1 cellular context compared by ENCODE assay signal in genomic region chr4:94148052-94148451, GRCh38.
TF ChIP-seq lines count a peak whose summit lies in the region.
"Not testable (repeated sequence)": the region's sequence is repeated elsewhere in the genome, so short reads cannot be mapped to it uniquely, and the experiment has no call there.

No MANE protein-coding gene starts in this region.

TF ChIP-seq in HepG2, 621 proteins besides CTCF, POLR2A, EP300 and RAD21 (continues in another document):
- TF ChIP-seq, protein P1, sequence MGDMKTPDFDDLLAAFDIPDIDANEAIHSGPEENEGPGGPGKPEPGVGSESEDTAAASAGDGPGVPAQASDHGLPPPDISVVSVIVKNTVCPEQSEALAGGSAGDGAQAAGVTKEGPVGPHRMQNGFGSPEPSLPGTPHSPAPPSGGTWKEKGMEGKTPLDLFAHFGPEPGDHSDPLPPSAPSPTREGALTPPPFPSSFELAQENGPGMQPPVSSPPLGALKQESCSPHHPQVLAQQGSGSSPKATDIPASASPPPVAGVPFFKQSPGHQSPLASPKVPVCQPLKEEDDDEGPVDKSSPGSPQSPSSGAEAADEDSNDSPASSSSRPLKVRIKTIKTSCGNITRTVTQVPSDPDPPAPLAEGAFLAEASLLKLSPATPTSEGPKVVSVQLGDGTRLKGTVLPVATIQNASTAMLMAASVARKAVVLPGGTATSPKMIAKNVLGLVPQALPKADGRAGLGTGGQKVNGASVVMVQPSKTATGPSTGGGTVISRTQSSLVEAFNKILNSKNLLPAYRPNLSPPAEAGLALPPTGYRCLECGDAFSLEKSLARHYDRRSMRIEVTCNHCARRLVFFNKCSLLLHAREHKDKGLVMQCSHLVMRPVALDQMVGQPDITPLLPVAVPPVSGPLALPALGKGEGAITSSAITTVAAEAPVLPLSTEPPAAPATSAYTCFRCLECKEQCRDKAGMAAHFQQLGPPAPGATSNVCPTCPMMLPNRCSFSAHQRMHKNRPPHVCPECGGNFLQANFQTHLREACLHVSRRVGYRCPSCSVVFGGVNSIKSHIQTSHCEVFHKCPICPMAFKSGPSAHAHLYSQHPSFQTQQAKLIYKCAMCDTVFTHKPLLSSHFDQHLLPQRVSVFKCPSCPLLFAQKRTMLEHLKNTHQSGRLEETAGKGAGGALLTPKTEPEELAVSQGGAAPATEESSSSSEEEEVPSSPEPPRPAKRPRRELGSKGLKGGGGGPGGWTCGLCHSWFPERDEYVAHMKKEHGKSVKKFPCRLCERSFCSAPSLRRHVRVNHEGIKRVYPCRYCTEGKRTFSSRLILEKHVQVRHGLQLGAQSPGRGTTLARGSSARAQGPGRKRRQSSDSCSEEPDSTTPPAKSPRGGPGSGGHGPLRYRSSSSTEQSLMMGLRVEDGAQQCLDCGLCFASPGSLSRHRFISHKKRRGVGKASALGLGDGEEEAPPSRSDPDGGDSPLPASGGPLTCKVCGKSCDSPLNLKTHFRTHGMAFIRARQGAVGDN (CRISPR knock-in tag; IDR thresholded peaks at IDR 0.05): peak; percentile 58
- TF ChIP-seq ZNF792 (CRISPR knock-in tag; IDR thresholded peaks at IDR 0.05) (peak; percentile 69; the same call in 1 of the 2 replicates), SOX6 (CRISPR knock-in tag; IDR thresholded peaks at IDR 0.05) (peak; percentile 90), SP4 (CRISPR knock-in tag; IDR thresholded peaks at IDR 0.05) (peak; percentile 51; the same call in 1 of the 2 replicates), PITX1 (CRISPR knock-in tag; IDR thresholded peaks at IDR 0.05) (peak; percentile 65; the same call in 1 of the 2 replicates), NONO (CRISPR knock-in tag; conservative IDR thresholded peaks at IDR 0.05) (0 out of 2 replicates have a peak, but pooled peaks have one; percentile 24), ZNF580 (CRISPR knock-in tag; IDR thresholded peaks at IDR 0.05; ENCODE audit: borderline replicate concordance, low read depth) (peak; percentile 42; the same call in 1 of the 2 replicates), HDAC2 (CRISPR knock-in tag; IDR thresholded peaks at IDR 0.05) (peak; percentile 32; the same call in 1 of the 2 replicates), FOXO1 (CRISPR knock-in tag; IDR thresholded peaks at IDR 0.05) (peak; percentile 69; the same call in 1 of the 2 replicates), KDM5B (CRISPR knock-in tag; IDR thresholded peaks at IDR 0.05; ENCODE audit: borderline replicate concordance) (peak; percentile 72; the same call in 1 of the 2 replicates), FOXP4 (CRISPR knock-in tag; IDR thresholded peaks at IDR 0.05) (peak; percentile 81), ZNF772 (CRISPR knock-in tag; IDR thresholded peaks at IDR 0.05) (0 out of 2 replicates have a peak, but pooled peaks have one; percentile 36), ETV5 (CRISPR knock-in tag; IDR thresholded peaks at IDR 0.05; ENCODE audit: borderline replicate concordance) (peak; percentile 43; the same call in 1 of the 2 replicates), CBX5 (CRISPR knock-in tag; IDR thresholded peaks at IDR 0.05; ENCODE audit: borderline replicate concordance) (peak; percentile 40; the same call in 1 of the 2 replicates), MIER2 (CRISPR knock-in tag; IDR thresholded peaks at IDR 0.05) (peak; percentile 49; the same call in 1 of the 2 replicates), HNF1B (CRISPR knock-in tag; IDR thresholded peaks at IDR 0.05) (peak; percentile 54; the same call in 1 of the 2 replicates), ZFY (CRISPR knock-in tag; IDR thresholded peaks at IDR 0.05) (peak; percentile 39; the same call in 1 of the 2 replicates), SPEN (CRISPR knock-in tag; IDR thresholded peaks at IDR 0.05; ENCODE audit: low read depth) (0 out of 2 replicates have a peak, but pooled peaks have one; percentile 28), ARNTL (CRISPR knock-in tag; IDR thresholded peaks at IDR 0.05) (0 out of 2 replicates have a peak, but pooled peaks have one; percentile 28), SALL1 (CRISPR knock-in tag; IDR thresholded peaks at IDR 0.05) (peak; percentile 80), TARDBP (CRISPR knock-in tag; IDR thresholded peaks at IDR 0.05) (peak; percentile 61; the same call in 1 of the 2 replicates), SKI (IDR thresholded peaks at IDR 0.05; ENCODE audit: partially characterized antibody) (peak; percentile 47), ZMYM4 (CRISPR knock-in tag; IDR thresholded peaks at IDR 0.05) (peak; percentile 73), FOXA1 (CRISPR knock-in tag; IDR thresholded peaks at IDR 0.05) (peak; percentile 84), TBX2 (CRISPR knock-in tag; IDR thresholded peaks at IDR 0.05; ENCODE audit: borderline replicate concordance) (peak; percentile 48; the same call in 1 of the 2 replicates), PHF8 (CRISPR knock-in tag; IDR thresholded peaks at IDR 0.05) (0 out of 2 replicates have a peak, but pooled peaks have one; percentile 34), ZNF317 (CRISPR knock-in tag; IDR thresholded peaks at IDR 0.05) (peak; percentile 54; the same call in 1 of the 2 replicates), FOXC1 (CRISPR knock-in tag; IDR thresholded peaks at IDR 0.05; ENCODE audit: borderline replicate concordance) (peak; percentile 67; the same call in 1 of the 2 replicates), ERF (CRISPR knock-in tag; IDR thresholded peaks at IDR 0.05) (0 out of 2 replicates have a peak, but pooled peaks have one; percentile 49), ZFX (CRISPR knock-in tag; IDR thresholded peaks at IDR 0.05; ENCODE audit: low read depth) (peak; percentile 69; the same call in 1 of the 2 replicates), GABPB1 (CRISPR knock-in tag; IDR thresholded peaks at IDR 0.05) (peak; percentile 30; the same call in 1 of the 2 replicates), BHLHE40 (IDR thresholded peaks at IDR 0.05; ENCODE audit: low read length) (0 out of 2 replicates have a peak, but pooled peaks have one; percentile 16), SP5 (CRISPR knock-in tag; IDR thresholded peaks at IDR 0.05; ENCODE audit: borderline replicate concordance, low read depth) (peak; percentile 87), POGZ (CRISPR knock-in tag; IDR thresholded peaks at IDR 0.05) (peak; percentile 64; the same call in 1 of the 2 replicates), ELF3 (CRISPR knock-in tag; IDR thresholded peaks at IDR 0.05) (peak; percentile 61; the same call in 1 of the 2 replicates)
- not testable (repeated sequence) for TF ChIP-seq SOX6, NONO, FOXA1 (IDR thresholded peaks at IDR 0.05)
- TF ChIP-seq, protein P2, sequence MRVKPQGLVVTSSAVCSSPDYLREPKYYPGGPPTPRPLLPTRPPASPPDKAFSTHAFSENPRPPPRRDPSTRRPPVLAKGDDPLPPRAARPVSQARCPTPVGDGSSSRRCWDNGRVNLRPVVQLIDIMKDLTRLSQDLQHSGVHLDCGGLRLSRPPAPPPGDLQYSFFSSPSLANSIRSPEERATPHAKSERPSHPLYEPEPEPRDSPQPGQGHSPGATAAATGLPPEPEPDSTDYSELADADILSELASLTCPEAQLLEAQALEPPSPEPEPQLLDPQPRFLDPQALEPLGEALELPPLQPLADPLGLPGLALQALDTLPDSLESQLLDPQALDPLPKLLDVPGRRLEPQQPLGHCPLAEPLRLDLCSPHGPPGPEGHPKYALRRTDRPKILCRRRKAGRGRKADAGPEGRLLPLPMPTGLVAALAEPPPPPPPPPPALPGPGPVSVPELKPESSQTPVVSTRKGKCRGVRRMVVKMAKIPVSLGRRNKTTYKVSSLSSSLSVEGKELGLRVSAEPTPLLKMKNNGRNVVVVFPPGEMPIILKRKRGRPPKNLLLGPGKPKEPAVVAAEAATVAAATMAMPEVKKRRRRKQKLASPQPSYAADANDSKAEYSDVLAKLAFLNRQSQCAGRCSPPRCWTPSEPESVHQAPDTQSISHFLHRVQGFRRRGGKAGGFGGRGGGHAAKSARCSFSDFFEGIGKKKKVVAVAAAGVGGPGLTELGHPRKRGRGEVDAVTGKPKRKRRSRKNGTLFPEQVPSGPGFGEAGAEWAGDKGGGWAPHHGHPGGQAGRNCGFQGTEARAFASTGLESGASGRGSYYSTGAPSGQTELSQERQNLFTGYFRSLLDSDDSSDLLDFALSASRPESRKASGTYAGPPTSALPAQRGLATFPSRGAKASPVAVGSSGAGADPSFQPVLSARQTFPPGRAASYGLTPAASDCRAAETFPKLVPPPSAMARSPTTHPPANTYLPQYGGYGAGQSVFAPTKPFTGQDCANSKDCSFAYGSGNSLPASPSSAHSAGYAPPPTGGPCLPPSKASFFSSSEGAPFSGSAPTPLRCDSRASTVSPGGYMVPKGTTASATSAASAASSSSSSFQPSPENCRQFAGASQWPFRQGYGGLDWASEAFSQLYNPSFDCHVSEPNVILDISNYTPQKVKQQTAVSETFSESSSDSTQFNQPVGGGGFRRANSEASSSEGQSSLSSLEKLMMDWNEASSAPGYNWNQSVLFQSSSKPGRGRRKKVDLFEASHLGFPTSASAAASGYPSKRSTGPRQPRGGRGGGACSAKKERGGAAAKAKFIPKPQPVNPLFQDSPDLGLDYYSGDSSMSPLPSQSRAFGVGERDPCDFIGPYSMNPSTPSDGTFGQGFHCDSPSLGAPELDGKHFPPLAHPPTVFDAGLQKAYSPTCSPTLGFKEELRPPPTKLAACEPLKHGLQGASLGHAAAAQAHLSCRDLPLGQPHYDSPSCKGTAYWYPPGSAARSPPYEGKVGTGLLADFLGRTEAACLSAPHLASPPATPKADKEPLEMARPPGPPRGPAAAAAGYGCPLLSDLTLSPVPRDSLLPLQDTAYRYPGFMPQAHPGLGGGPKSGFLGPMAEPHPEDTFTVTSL (CRISPR knock-in tag; IDR thresholded peaks at IDR 0.05; ENCODE audit: borderline replicate concordance): peak; percentile 46; the same call in 1 of the 2 replicates
- TF ChIP-seq, protein P3, sequence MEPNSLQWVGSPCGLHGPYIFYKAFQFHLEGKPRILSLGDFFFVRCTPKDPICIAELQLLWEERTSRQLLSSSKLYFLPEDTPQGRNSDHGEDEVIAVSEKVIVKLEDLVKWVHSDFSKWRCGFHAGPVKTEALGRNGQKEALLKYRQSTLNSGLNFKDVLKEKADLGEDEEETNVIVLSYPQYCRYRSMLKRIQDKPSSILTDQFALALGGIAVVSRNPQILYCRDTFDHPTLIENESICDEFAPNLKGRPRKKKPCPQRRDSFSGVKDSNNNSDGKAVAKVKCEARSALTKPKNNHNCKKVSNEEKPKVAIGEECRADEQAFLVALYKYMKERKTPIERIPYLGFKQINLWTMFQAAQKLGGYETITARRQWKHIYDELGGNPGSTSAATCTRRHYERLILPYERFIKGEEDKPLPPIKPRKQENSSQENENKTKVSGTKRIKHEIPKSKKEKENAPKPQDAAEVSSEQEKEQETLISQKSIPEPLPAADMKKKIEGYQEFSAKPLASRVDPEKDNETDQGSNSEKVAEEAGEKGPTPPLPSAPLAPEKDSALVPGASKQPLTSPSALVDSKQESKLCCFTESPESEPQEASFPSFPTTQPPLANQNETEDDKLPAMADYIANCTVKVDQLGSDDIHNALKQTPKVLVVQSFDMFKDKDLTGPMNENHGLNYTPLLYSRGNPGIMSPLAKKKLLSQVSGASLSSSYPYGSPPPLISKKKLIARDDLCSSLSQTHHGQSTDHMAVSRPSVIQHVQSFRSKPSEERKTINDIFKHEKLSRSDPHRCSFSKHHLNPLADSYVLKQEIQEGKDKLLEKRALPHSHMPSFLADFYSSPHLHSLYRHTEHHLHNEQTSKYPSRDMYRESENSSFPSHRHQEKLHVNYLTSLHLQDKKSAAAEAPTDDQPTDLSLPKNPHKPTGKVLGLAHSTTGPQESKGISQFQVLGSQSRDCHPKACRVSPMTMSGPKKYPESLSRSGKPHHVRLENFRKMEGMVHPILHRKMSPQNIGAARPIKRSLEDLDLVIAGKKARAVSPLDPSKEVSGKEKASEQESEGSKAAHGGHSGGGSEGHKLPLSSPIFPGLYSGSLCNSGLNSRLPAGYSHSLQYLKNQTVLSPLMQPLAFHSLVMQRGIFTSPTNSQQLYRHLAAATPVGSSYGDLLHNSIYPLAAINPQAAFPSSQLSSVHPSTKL (CRISPR knock-in tag; IDR thresholded peaks at IDR 0.05): peak; percentile 79
- TF ChIP-seq, protein P4, sequence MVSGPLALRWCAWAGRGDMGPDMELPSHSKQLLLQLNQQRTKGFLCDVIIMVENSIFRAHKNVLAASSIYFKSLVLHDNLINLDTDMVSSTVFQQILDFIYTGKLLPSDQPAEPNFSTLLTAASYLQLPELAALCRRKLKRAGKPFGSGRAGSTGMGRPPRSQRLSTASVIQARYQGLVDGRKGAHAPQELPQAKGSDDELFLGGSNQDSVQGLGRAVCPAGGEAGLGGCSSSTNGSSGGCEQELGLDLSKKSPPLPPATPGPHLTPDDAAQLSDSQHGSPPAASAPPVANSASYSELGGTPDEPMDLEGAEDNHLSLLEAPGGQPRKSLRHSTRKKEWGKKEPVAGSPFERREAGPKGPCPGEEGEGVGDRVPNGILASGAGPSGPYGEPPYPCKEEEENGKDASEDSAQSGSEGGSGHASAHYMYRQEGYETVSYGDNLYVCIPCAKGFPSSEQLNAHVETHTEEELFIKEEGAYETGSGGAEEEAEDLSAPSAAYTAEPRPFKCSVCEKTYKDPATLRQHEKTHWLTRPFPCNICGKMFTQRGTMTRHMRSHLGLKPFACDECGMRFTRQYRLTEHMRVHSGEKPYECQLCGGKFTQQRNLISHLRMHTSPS (CRISPR knock-in tag; IDR thresholded peaks at IDR 0.05; ENCODE audit: low read depth): 0 out of 2 replicates have a peak, but pooled peaks have one; percentile 48
